1 cellular context compared by ENCODE assay signal in the genomic region with DNA sequence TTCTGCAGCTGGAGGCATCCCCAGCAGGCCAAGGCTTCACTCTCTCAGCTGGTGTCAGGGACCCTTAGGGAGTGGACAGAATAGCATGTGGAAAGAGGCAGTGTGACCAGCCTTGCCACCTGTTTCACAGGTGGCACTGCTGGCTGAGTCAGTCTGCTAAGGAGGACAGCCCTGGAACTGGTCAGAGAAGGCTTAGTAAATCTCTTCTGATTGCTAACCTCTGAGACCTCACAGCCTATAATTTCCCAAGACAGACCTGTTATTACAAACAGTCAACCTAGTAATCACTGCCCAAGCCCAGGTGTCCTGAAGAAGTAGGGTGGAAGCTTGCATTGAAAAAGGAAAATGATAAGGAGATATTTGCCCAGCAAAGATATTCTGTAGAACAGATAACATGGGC.
TF ChIP-seq lines count a peak whose summit lies in the region.

No MANE protein-coding gene starts in this region.

TF ChIP-seq in neural cell, 6 proteins besides CTCF, POLR2A, EP300 and RAD21 (continued from another document):
- TF ChIP-seq, protein P1, sequence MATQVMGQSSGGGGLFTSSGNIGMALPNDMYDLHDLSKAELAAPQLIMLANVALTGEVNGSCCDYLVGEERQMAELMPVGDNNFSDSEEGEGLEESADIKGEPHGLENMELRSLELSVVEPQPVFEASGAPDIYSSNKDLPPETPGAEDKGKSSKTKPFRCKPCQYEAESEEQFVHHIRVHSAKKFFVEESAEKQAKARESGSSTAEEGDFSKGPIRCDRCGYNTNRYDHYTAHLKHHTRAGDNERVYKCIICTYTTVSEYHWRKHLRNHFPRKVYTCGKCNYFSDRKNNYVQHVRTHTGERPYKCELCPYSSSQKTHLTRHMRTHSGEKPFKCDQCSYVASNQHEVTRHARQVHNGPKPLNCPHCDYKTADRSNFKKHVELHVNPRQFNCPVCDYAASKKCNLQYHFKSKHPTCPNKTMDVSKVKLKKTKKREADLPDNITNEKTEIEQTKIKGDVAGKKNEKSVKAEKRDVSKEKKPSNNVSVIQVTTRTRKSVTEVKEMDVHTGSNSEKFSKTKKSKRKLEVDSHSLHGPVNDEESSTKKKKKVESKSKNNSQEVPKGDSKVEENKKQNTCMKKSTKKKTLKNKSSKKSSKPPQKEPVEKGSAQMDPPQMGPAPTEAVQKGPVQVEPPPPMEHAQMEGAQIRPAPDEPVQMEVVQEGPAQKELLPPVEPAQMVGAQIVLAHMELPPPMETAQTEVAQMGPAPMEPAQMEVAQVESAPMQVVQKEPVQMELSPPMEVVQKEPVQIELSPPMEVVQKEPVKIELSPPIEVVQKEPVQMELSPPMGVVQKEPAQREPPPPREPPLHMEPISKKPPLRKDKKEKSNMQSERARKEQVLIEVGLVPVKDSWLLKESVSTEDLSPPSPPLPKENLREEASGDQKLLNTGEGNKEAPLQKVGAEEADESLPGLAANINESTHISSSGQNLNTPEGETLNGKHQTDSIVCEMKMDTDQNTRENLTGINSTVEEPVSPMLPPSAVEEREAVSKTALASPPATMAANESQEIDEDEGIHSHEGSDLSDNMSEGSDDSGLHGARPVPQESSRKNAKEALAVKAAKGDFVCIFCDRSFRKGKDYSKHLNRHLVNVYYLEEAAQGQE (IDR thresholded peaks at IDR 0.05; ENCODE audit: borderline replicate concordance), result no peak
- no peak for TF ChIP-seq SMC3 (conservative IDR thresholded peaks at IDR 0.05; ENCODE audit: poor library complexity)
